ENCODE assay signal across 18 cellular contexts in genomic region chr5:4348418-4348817, GRCh38.
"Had no signal": no experiment of that assay in that cellular context is flagged by ENCODE, and none has a peak within 500 bp of the region (broad histone marks: within the 10 kb centered on the region; RNA-seq: fewer than 3 reads in every experiment).

No MANE protein-coding gene starts in this region.

- H3K27me3 ChIP-seq: stomach had no signal

- H3K27ac ChIP-seq: psoas muscle, stomach had no signal

- H3K9me3 ChIP-seq: psoas muscle had no signal

- H3K4me1 ChIP-seq: psoas muscle, stomach had no signal

- ATAC-seq: activated CD8-positive, alpha-beta T cell treated with anti-CD3 and anti-CD28 coated beads for 36 hours; activated T-helper 17 cell treated with anti-CD3 and anti-CD28 coated beads, Interleukin-2, amount 50 U/mL, for 72 hours; effector memory CD8-positive, alpha-beta T cell; left cardiac atrium; naive thymus-derived CD4-positive, alpha-beta T cell; psoas muscle; sciatic nerve; stimulated activated effector memory CD8-positive, alpha-beta T cell treated with anti-CD3 and anti-CD28 coated beads, Interleukin-12 subunit alpha, Interleukin-12 subunit beta, amount 100 ng/mL, for 72 hours had no signal

- DNase-seq: activated CD4-positive, alpha-beta T cell treated with anti-CD3 and anti-CD28 coated beads, Interleukin-2, amount 10 ng/mL, durations not matched to agents 24 days and 14 days; activated CD8-positive, alpha-beta T cell treated with anti-CD3 and anti-CD28 coated beads for 36 hours; activated naive CD4-positive, alpha-beta T cell; activated naive CD8-positive, alpha-beta T cell treated with anti-CD3 and anti-CD28 coated beads for 36 hours; activated T-cell treated with anti-CD3 and anti-CD28 coated beads, Interleukin-2, amount 50 U/mL, for 1 hour; amniotic stem cell; effector memory CD8-positive, alpha-beta T cell; left cardiac atrium; mesendoderm; naive thymus-derived CD4-positive, alpha-beta T cell; psoas muscle; stimulated activated CD4-positive, alpha-beta T cell treated with anti-CD3 and anti-CD28 coated beads, Interleukin-4, amount 100 ng/mL, for 24 hours; stomach; trophoblast cell had no signal

- H3K36me3 ChIP-seq: stomach had no signal

- H3K4me3 ChIP-seq: psoas muscle, smooth muscle cell, stomach had no signal

- H3K4me2 ChIP-seq: smooth muscle cell had no signal
